8 cellular contexts compared by ENCODE assay signal in the genomic region with DNA sequence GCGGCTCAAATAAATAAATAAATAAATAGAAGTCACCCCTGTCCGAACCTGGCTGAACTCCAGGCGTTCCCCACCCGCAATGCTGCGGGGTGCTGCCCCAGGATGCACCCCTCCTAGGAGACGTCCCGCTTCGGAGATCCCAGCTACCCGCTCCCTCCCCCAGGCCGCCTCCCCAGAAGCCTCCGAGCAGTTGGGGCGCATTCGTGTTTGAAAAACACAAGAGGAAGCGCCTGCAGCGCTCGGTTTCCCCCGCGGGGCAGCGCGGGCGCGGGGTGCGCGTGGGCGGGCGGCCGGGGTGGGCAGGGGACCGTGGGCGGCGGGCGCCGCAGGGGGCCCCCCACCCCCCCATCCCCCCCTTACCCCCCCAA. TPM values are rescaled to one million over a fixed set of nuclear protein-coding genes. Genes with fewer than 3 reads are reported as not detected.
DNase-seq lines count a peak whose midpoint lies in the region; TF ChIP-seq lines count a peak whose summit lies in the region.

No MANE protein-coding gene starts in this region.

- H3K27me3 Mint-ChIP-seq in H9 (ENCODE audit: low read depth), result peaks cover 2% of the 10 kb centered on the region; the same call in 1 of the 2 replicates

- H2BK5ac ChIP-seq in H9 (ENCODE audit: insufficient read length, low read length), result no peak overlapping the region

- intact Hi-C loops in vagina (cut with DNase I), result no loop called here

- peaks cover 2 to 7% (median 3%) of the 10 kb centered on the region in 3 experiments; a peak in 2 of 7 replicates for H3K36me3 Mint-ChIP-seq in H9 (ENCODE audit: insufficient read depth in 1 of 3, low read depth in 3 of 3)

- no peak overlapping the region for H4K5ac ChIP-seq in H9 (ENCODE audit: insufficient read length, low read depth, low read length)

- H3K18ac ChIP-seq in H9 (ENCODE audit: insufficient read length, low read depth, low read length), result peak overlapping the region; percentile 93

- H3K4me2 ChIP-seq in H9 (ENCODE audit: insufficient read depth, insufficient read length, low read length), result peak overlapping the region; percentile 73

- H3K4me1 ChIP-seq in ACC112 (ENCODE audit: control insufficient read depth, insufficient read depth, low read length, unreplicated experiment) (peaks cover 21% of the 10 kb centered on the region), H9 (ENCODE audit: insufficient read depth, low read length) (peaks cover 8% of the 10 kb centered on the region; the same call in 1 of the 2 replicates), vagina (peaks cover 25% of the 10 kb centered on the region)

- no peak overlapping the region for H2BK20ac ChIP-seq in H9 (ENCODE audit: low read depth, low read length, poor library complexity, severe bottlenecking)

- TF ChIP-seq POLR2A in erythroblast (IDR thresholded peaks at IDR 0.05; ENCODE audit: low read length), result no peak
- TF ChIP-seq POLR2A in vagina (IDR thresholded peaks at IDR 0.05), result no peak

- H2BK12ac ChIP-seq in H9 (ENCODE audit: insufficient read length, low read depth, low read length), result no peak overlapping the region

- no CpG with 5 or more reads among the region's 32 CpGs for WGBS in H9 (ENCODE audit: extremely low coverage, insufficient read length, low lambda C conversion rate)

- H3K27ac Mint-ChIP-seq in H9, result no peak overlapping the region

- DNase-seq in H9 (no peak), erythroblast (lab: John Stamatoyannopoulos, UW) (peak; percentile 44 to 45), myocyte (ENCODE audit: low read depth) (peak; percentile 53), vagina (ENCODE audit: extremely low spot score in 2 of 2) (no peak), NCI-H526 treated with DMSO at 0.1 percent for 48 hours (lab: John Stamatoyannopoulos, UW) (no peak), occipital lobe (lab: John Stamatoyannopoulos, UW) (no peak)
- DNase-seq in activated CD8-positive, alpha-beta memory T cell treated with anti-CD3 and anti-CD28 coated beads, Interleukin-2, amount 50 U/mL, for 4 hours, result peak; percentile 64

- H3K79me1 ChIP-seq in H9 (ENCODE audit: insufficient read depth, low read depth, low read length, poor library complexity, severe bottlenecking), result no peaks in the 10 kb centered on the region

- H2AK5ac ChIP-seq in H9 (ENCODE audit: insufficient read length, low read length), result no peak overlapping the region

- no peak overlapping the region for H3K23ac ChIP-seq in H9 (ENCODE audit: insufficient read length, low read depth, low read length)

- H3K27me3 ChIP-seq in ACC112 (ENCODE audit: insufficient read depth, low read length), result no peaks in the 10 kb centered on the region
- H3K27me3 ChIP-seq in H9 (ENCODE audit: insufficient read depth, low read length), result no peaks in the 10 kb centered on the region
- H3K27me3 ChIP-seq in vagina, result no peaks in the 10 kb centered on the region

- peak overlapping the region; percentile 84 for H3K4me3 ChIP-seq in ACC112 (ENCODE audit: low read depth, low read length)
- peak overlapping the region; percentile 55 to 61 for H3K4me3 ChIP-seq in vagina

- H3K9ac ChIP-seq in H9 (ENCODE audit: extremely low read depth, insufficient read length, low read length), result peak overlapping the region; percentile 80

- H3K4ac ChIP-seq in H9 (ENCODE audit: low read depth, low read length), result no peak overlapping the region

- H3K36me3 ChIP-seq in ACC112 (ENCODE audit: insufficient read depth, low read length), result no peaks in the 10 kb centered on the region
- no peaks in the 10 kb centered on the region for H3K36me3 ChIP-seq in vagina

- peaks cover 17% of the 10 kb centered on the region for H3K23me2 ChIP-seq in H9 (ENCODE audit: insufficient read length, low read depth, low read length, poor library complexity, severe bottlenecking)

- no peak overlapping the region for H4K8ac ChIP-seq in H9 (replicated peaks; ENCODE audit: insufficient read length, low read depth, low read length)

- no peak overlapping the region for H2BK120ac ChIP-seq in H9 (ENCODE audit: low read depth, low read length, poor library complexity, severe bottlenecking)

- H3K4me1 Mint-ChIP-seq in H9, result peaks cover 53 to 55% of the 10 kb centered on the region in 2 experiments

- H4K20me1 ChIP-seq in H9 (ENCODE audit: control insufficient read depth, insufficient read depth, insufficient read length), result no peaks in the 10 kb centered on the region

- H3K27ac ChIP-seq in ACC112 (ENCODE audit: low read depth, low read length), result peak overlapping the region; percentile 95
- no peak overlapping the region for H3K27ac ChIP-seq in H9 (ENCODE audit: insufficient read length, low read depth, low read length)
- peak overlapping the region; percentile 64 for H3K27ac ChIP-seq in vagina

- H3K79me2 ChIP-seq in ACC112 (ENCODE audit: control insufficient read depth, insufficient read depth, low read length, unreplicated experiment) (peaks cover 4% of the 10 kb centered on the region), H9 (ENCODE audit: insufficient read depth, low read length) (no peaks in the 10 kb centered on the region)

- H3K14ac ChIP-seq in H9 (ENCODE audit: insufficient read depth, low read length), result peak overlapping the region; percentile 96

- H3T11ph ChIP-seq in H9 (ENCODE audit: low read length), result no peak overlapping the region

- no peak overlapping the region for H2BK15ac ChIP-seq in H9 (ENCODE audit: low read depth, low read length)

- no peak overlapping the region for H3K56ac ChIP-seq in H9 (ENCODE audit: insufficient read length, low read depth, low read length)

- TF ChIP-seq CTCF in H9 (conservative IDR thresholded peaks at IDR 0.05), result no peak
- no peak for TF ChIP-seq CTCF in vagina (IDR thresholded peaks at IDR 0.05)

- H2AFZ ChIP-seq in ACC112 (ENCODE audit: low read length, unreplicated experiment) (peak overlapping the region; percentile 54), H9 (ENCODE audit: low read length) (no peak overlapping the region)

- peak overlapping the region; percentile 71 to 82 for H3K4me3 Mint-ChIP-seq in H9

- H3K9me3 Mint-ChIP-seq in H9, result no peaks in the 10 kb centered on the region; a peak in 2 of 5 replicates

- H3K9me3 ChIP-seq in H9 (ENCODE audit: control insufficient read depth, low read depth, low read length), result no peaks in the 10 kb centered on the region
- no peaks in the 10 kb centered on the region for H3K9me3 ChIP-seq in vagina

- no peak overlapping the region for H4K91ac ChIP-seq in H9 (ENCODE audit: insufficient read length, low read depth, low read length)

RNA-seq across cellular contexts. Expression of a gene that starts 27.3 kb away (rescaled TPM):
- total RNA-seq in H9 (2021) (382 and 390 TPM in 2 replicates), myocyte (3.8 and 4.3 TPM in 2 replicates), vagina (6.9 TPM), occipital lobe (1.6 TPM)
- 1.6 TPM for polyA plus RNA-seq in myocyte (2012)

RNA-seq across cellular contexts. Expression of a gene that starts 34.2 kb away (rescaled TPM):
- total RNA-seq in H9 (2021) (18.4 and 20.5 TPM in 2 replicates), myocyte (19.3 and 33.5 TPM in 2 replicates), vagina (38.1 TPM), occipital lobe (2.3 TPM)
- polyA plus RNA-seq in myocyte (2012), result 10.9 TPM

Comparison
In these comparisons a context has a peak if more than half of its experiments do, and no peak if none do; other contexts are left out.
1. DNase-seq: peak in activated CD8-positive, alpha-beta memory T cell treated with anti-CD3 and anti-CD28 coated beads, Interleukin-2, amount 50 U/mL, for 4 hours (single experiment), erythroblast (2 of 2) and myocyte (single experiment); none in H9 (single experiment), vagina (0 of 2), NCI-H526 treated with DMSO at 0.1 percent for 48 hours (single experiment) and occipital lobe (single experiment).
2. RNA of a gene that starts 27.3 kb away (total RNA-seq): 382 to 390 TPM in H9; 6.9 TPM in vagina (single experiment), 3.8 to 4.3 TPM in myocyte and 1.6 TPM in occipital lobe (single experiment); every median in the first group is over 10 times any median in the second.